Comparison of ENCODE assay signal across 8 cellular contexts in the genomic region with DNA sequence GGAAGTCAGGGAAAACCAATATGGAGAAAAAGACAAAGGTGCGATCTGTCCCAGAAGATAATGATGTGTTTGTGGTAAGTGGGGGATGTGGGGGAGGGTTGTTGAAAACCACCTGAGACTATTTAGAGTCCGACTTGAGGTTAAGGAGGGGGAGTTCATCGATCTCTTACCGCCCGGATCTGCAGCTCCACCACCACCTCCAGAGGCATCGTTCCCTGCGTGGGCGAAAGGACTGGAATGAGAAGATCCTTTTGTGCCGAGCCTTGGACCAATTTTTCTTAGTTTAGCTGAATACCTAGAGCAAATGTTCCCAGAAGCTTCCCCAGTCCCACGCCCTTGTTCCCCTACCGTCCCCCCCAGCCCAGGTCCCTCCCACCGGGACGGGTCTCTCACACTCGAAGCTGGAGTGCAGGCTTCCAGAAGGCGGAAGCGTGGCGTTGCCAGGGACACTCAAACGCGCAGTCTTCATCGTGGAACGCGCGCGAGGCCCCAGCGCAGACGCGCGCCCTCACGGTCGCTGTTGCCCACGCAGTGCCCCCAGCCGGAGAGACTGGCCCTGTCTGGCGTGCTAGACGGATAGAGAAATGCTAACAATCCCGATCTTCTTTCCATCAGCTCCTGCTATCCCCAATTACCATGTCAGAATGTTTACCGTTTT. TPM values are rescaled to one million over a fixed set of nuclear protein-coding genes. Genes with fewer than 3 reads are reported as not detected.
A peak's percentile ranks its signal among the peaks of the same experiment; 100 is the strongest.
DNase-seq lines count a peak whose midpoint lies in the region; ATAC-seq and TF ChIP-seq lines count a peak whose summit lies in the region.

A gene with protein sequence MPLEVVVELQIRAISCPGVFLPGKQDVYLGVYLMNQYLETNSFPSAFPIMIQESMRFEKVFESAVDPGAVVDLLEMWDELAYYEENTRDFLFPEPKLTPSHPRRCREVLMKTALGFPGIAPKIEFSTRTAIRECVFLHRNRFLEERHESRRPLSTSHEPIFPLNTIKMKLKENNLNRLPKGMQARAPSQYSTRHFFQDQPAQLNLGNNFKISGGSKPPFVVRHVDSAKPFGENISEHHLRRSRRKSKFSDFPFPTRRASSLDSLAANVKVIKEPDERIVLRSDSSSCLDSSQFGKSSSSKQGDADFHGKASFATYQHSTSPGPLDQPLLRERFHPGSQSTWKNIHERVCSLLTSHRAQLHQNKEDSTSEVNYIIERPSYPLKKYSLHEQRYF (minus strand): TSS at position 439 of the 658 bp plus-strand sequence. CDS start 230 bp downstream, at position 209.

- 1% methylated on average over 36 of the region's 36 CpGs for WGBS in ovary, 3 donors

- ATAC-seq in SK-N-SH treated with all-trans-retinoic acid at 6 μM for 48 hours (peak; percentile 66), left cardiac atrium (peak; percentile 60 to 71), GM18520 (IDR thresholded peaks at IDR 0.05; ENCODE audit: unreplicated experiment) (no peak)

- H3K36me3 ChIP-seq in GM06990 (ENCODE audit: control insufficient read depth, insufficient read depth, low read length): no peaks in the 10 kb centered on the region
- H3K36me3 ChIP-seq in ovary: no peaks in the 10 kb centered on the region

- H3K4me3 ChIP-seq in GM06990 (replicated peaks; ENCODE audit: low read depth, low read length): peak within 1 kb of the TSS; percentile 63
- H3K4me3 ChIP-seq in ovary: peak within 1 kb of the TSS; percentile 45

- H3K27me3 ChIP-seq in GM06990 (replicated peaks; ENCODE audit: control insufficient read depth, insufficient read depth, low read length) (no peaks in the 10 kb centered on the region), ovary (no peaks in the 10 kb centered on the region)

- POLR2A ChIA-PET in HEK293T (lab: Yijun Ruan, JAX): interaction anchor here (1.2 to 2.5 kb wide), 2 partner anchors 13 to 16 kb away, joined by 3 to 14 read pairs; a partner anchor contains a TSS

- peak within 1 kb of the TSS in 1 of 2 donors; percentile 30 for H3K27ac ChIP-seq in ovary

- peaks cover 6% of the 10 kb centered on the region for H3K4me1 ChIP-seq in ovary (ENCODE audit: insufficient read depth)

- CTCF ChIA-PET in HEK293T (lab: Yijun Ruan, JAX): interaction anchor here (0.9 to 1.1 kb wide), 2 partner anchors 9 to 13 kb away, joined by 3 read pairs; a partner anchor contains a TSS

- DNase-seq in GM06990 (ENCODE audit: extremely low read depth, insufficient read length) (peak; percentile 68), HuH-7 (ENCODE audit: low spot score) (peak; percentile 29), amygdala (lab: John Stamatoyannopoulos, UW) (peak in 52 of 56 donors; percentile 8 to 78 (median 44)), left cardiac atrium (peak; percentile 83), ovary (peak; percentile 65 to 81 (median 70)), HEK293T (ENCODE audit: extremely low spot score) (no peak)

- TF ChIP-seq EP300 in ovary (IDR thresholded peaks at IDR 0.05): no peak

- H3K9me3 ChIP-seq in ovary: no peaks in the 10 kb centered on the region

- intact Hi-C loops in left cardiac atrium (cut with DNase I) (no loop called here), ovary (cut with DNase I) (loop anchor here (10.0 kb wide), 3 partner anchors 79 to 959 kb away; a partner anchor contains a TSS)

- no peak for TF ChIP-seq POLR2A in ovary (IDR thresholded peaks at IDR 0.05)

- peak; percentile 15 for TF ChIP-seq CTCF in GM06990 (IDR thresholded peaks at IDR 0.05; ENCODE audit: insufficient read depth, low read length, poor library complexity, severe bottlenecking)
- TF ChIP-seq CTCF in ovary (IDR thresholded peaks at IDR 0.05): no peak

TF ChIP-seq in SK-N-SH treated with all-trans-retinoic acid at 6 μM for 48 hours, 23 proteins besides CTCF, POLR2A, EP300 and RAD21:
- TF ChIP-seq, protein P1, sequence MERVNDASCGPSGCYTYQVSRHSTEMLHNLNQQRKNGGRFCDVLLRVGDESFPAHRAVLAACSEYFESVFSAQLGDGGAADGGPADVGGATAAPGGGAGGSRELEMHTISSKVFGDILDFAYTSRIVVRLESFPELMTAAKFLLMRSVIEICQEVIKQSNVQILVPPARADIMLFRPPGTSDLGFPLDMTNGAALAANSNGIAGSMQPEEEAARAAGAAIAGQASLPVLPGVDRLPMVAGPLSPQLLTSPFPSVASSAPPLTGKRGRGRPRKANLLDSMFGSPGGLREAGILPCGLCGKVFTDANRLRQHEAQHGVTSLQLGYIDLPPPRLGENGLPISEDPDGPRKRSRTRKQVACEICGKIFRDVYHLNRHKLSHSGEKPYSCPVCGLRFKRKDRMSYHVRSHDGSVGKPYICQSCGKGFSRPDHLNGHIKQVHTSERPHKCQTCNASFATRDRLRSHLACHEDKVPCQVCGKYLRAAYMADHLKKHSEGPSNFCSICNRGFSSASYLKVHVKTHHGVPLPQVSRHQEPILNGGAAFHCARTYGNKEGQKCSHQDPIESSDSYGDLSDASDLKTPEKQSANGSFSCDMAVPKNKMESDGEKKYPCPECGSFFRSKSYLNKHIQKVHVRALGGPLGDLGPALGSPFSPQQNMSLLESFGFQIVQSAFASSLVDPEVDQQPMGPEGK (CRISPR knock-in tag; IDR thresholded peaks at IDR 0.05; ENCODE audit: borderline replicate concordance): no peak
- 0 out of 2 replicates have a peak, but pooled peaks have one; percentile 31 for TF ChIP-seq ZFP3 (CRISPR knock-in tag; IDR thresholded peaks at IDR 0.05)
- TF ChIP-seq, protein P2, sequence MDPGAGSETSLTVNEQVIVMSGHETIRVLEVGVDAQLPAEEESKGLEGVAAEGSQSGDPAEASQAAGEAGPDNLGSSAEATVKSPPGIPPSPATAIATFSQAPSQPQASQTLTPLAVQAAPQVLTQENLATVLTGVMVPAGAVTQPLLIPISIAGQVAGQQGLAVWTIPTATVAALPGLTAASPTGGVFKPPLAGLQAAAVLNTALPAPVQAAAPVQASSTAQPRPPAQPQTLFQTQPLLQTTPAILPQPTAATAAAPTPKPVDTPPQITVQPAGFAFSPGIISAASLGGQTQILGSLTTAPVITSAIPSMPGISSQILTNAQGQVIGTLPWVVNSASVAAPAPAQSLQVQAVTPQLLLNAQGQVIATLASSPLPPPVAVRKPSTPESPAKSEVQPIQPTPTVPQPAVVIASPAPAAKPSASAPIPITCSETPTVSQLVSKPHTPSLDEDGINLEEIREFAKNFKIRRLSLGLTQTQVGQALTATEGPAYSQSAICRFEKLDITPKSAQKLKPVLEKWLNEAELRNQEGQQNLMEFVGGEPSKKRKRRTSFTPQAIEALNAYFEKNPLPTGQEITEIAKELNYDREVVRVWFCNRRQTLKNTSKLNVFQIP (CRISPR knock-in tag; IDR thresholded peaks at IDR 0.05; ENCODE audit: borderline replicate concordance, low read depth): no peak
TF ChIP-seq in SK-N-SH treated with all-trans-retinoic acid at 6 μM for 48 hours: peak in this region for 1.

TF ChIP-seq in HEK293T, 16 proteins besides CTCF, POLR2A, EP300 and RAD21:
- TF ChIP-seq TARDBP (IDR thresholded peaks at IDR 0.05) (no peak), CTBP1 (IDR thresholded peaks at IDR 0.05; ENCODE audit: borderline replicate concordance) (no peak), FOXA1 (IDR thresholded peaks at IDR 0.05) (no peak), L3MBTL2 (conservative IDR thresholded peaks at IDR 0.05) (no peak), ELF4 (IDR thresholded peaks at IDR 0.05) (no peak), BHLHE40 (IDR thresholded peaks at IDR 0.05; ENCODE audit: borderline replicate concordance) (no peak)
- TF ChIP-seq, protein P3, sequence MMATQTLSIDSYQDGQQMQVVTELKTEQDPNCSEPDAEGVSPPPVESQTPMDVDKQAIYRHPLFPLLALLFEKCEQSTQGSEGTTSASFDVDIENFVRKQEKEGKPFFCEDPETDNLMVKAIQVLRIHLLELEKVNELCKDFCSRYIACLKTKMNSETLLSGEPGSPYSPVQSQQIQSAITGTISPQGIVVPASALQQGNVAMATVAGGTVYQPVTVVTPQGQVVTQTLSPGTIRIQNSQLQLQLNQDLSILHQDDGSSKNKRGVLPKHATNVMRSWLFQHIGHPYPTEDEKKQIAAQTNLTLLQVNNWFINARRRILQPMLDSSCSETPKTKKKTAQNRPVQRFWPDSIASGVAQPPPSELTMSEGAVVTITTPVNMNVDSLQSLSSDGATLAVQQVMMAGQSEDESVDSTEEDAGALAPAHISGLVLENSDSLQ (IDR thresholded peaks at IDR 0.05): no peak

RNA-seq across cellular contexts. Expression of the gene that starts here (rescaled TPM):
- total RNA-seq in left cardiac atrium (1 to 10 TPM in 1 of 2 donors, under 1 TPM in 1; 0.56 to 1.3 TPM), ovary (10 to 100 TPM in 1 of 7 donors, 1 to 10 TPM in 6; 1.5 to 25.0 (median 2.5) TPM)
- polyA plus RNA-seq in ovary: 1 to 10 TPM in 1 of 2 donors, under 1 TPM in 1; 0.69 to 1.4 TPM

Comparison
In these comparisons a context has a peak if more than half of its experiments do, and no peak if none do; other contexts are left out.
1. intact Hi-C loops: an anchor here in ovary (10.0 kb wide); none called in left cardiac atrium.